Comparison of ENCODE assay signal across 19 cellular contexts in the genomic region with DNA sequence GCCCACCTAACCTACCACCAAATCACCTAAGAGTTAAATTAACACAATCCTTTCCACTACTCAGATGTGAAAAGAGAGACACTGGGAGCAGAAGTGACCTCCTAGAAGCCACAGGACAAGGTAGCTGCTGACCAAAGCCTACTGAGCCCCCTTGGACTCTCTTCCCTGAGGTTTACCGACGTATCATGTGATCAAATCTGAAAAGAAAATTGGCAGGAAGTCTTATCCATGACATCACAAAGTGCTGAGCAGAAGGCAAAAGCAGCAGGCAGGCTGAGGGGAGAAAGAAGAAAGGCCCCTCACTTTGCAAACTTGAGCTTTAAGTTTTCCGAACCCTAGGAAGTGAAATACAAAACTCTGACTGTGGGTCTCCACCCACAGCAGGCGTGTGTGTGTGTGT. TPM values are rescaled to one million over a fixed set of nuclear protein-coding genes. Genes with fewer than 3 reads are reported as not detected.
"Had no signal": no experiment of that assay in that cellular context is flagged by ENCODE, and none has a peak within 500 bp of the region (broad histone marks: within the 10 kb centered on the region; RNA-seq: fewer than 3 reads in every experiment).

No MANE protein-coding gene starts in this region.

- H3K4me1 ChIP-seq: ascending aorta, heart left ventricle, left ventricle myocardium inferior, tibial artery, vagina had no signal

- H3K4me1 Mint-ChIP-seq: activated CD4-positive, alpha-beta T cell treated with anti-CD3 and anti-CD28 coated beads for 36 hours; activated naive CD8-positive, alpha-beta T cell treated with anti-CD3 and anti-CD28 coated beads, Interleukin-2, amount 50 U/mL, for 24 hours; stimulated activated memory B cell treated with anti-CD40 and anti-IgM and Interleukin-4, amounts not matched to agents 10 μg/mL and 1 μg/mL and 100 μg/mL, for 72 hours had no signal

- H3K27ac ChIP-seq: ascending aorta, heart left ventricle, left ventricle myocardium inferior, tibial artery, vagina, VCaP had no signal

- H3K27me3 ChIP-seq: ascending aorta, heart left ventricle, tibial artery, vagina had no signal

- H3K4me3 Mint-ChIP-seq: activated CD4-positive, alpha-beta T cell treated with anti-CD3 and anti-CD28 coated beads for 36 hours; activated CD8-positive, alpha-beta T cell treated with anti-CD3 and anti-CD28 coated beads for 36 hours; activated naive CD8-positive, alpha-beta T cell treated with anti-CD3 and anti-CD28 coated beads, Interleukin-2, amount 50 U/mL, for 24 hours; effector memory CD8-positive, alpha-beta T cell; memory B cell; stimulated activated memory B cell treated with anti-CD40 and anti-IgM and Interleukin-4, amounts not matched to agents 10 μg/mL and 1 μg/mL and 100 μg/mL, for 72 hours had no signal

- H3K9me3 ChIP-seq: ascending aorta, heart left ventricle, left ventricle myocardium inferior, tibial artery, vagina had no signal

- ATAC-seq: activated CD4-positive, alpha-beta T cell treated with anti-CD3 and anti-CD28 coated beads for 36 hours; activated CD8-positive, alpha-beta T cell treated with anti-CD3 and anti-CD28 coated beads for 36 hours; activated naive CD8-positive, alpha-beta T cell treated with anti-CD3 and anti-CD28 coated beads, Interleukin-2, amount 50 U/mL, for 24 hours; effector memory CD8-positive, alpha-beta T cell; heart left ventricle; right cardiac atrium; stimulated activated memory B cell treated with anti-CD40 and anti-IgM and Interleukin-4, amounts not matched to agents 10 μg/mL and 1 μg/mL and 100 μg/mL, for 72 hours had no signal

- H3K27ac Mint-ChIP-seq: activated CD4-positive, alpha-beta T cell treated with anti-CD3 and anti-CD28 coated beads for 36 hours; activated CD8-positive, alpha-beta T cell treated with anti-CD3 and anti-CD28 coated beads for 36 hours; activated naive CD8-positive, alpha-beta T cell treated with anti-CD3 and anti-CD28 coated beads, Interleukin-2, amount 50 U/mL, for 24 hours; effector memory CD8-positive, alpha-beta T cell; memory B cell; stimulated activated memory B cell treated with anti-CD40 and anti-IgM and Interleukin-4, amounts not matched to agents 10 μg/mL and 1 μg/mL and 100 μg/mL, for 72 hours had no signal

- H3K9me3 Mint-ChIP-seq: activated CD8-positive, alpha-beta T cell treated with anti-CD3 and anti-CD28 coated beads for 36 hours; activated naive CD8-positive, alpha-beta T cell treated with anti-CD3 and anti-CD28 coated beads, Interleukin-2, amount 50 U/mL, for 24 hours; effector memory CD8-positive, alpha-beta T cell; memory B cell; stimulated activated memory B cell treated with anti-CD40 and anti-IgM and Interleukin-4, amounts not matched to agents 10 μg/mL and 1 μg/mL and 100 μg/mL, for 72 hours had no signal

- FAIRE-seq: frontal cortex had no signal

- H3K36me3 Mint-ChIP-seq: stimulated activated memory B cell treated with anti-CD40 and anti-IgM and Interleukin-4, amounts not matched to agents 10 μg/mL and 1 μg/mL and 100 μg/mL, for 72 hours had no signal

- H3K36me3 ChIP-seq: left ventricle myocardium inferior, vagina had no signal

- H3K27me3 Mint-ChIP-seq: activated naive CD8-positive, alpha-beta T cell treated with anti-CD3 and anti-CD28 coated beads, Interleukin-2, amount 50 U/mL, for 24 hours; effector memory CD8-positive, alpha-beta T cell; stimulated activated memory B cell treated with anti-CD40 and anti-IgM and Interleukin-4, amounts not matched to agents 10 μg/mL and 1 μg/mL and 100 μg/mL, for 72 hours had no signal

- DNase-seq: activated CD4-positive, alpha-beta T cell treated with anti-CD3 and anti-CD28 coated beads for 36 hours; activated CD8-positive, alpha-beta memory T cell treated with anti-CD3 and anti-CD28 coated beads, Interleukin-2, amount 50 U/mL, for 4 hours; activated CD8-positive, alpha-beta T cell treated with anti-CD3 and anti-CD28 coated beads for 36 hours; activated naive CD8-positive, alpha-beta T cell treated with anti-CD3 and anti-CD28 coated beads, Interleukin-2, amount 50 U/mL, for 24 hours; central memory CD4-positive, alpha-beta T cell; effector memory CD8-positive, alpha-beta T cell; heart left ventricle; islet precursor cell; left ventricle myocardium inferior; right cardiac atrium; T1000; tibial artery had no signal

- H3K4me3 ChIP-seq: ascending aorta, heart left ventricle, left ventricle myocardium inferior, tibial artery, vagina had no signal

RNA-seq across cellular contexts. Expression of a gene that starts 48.8 kb away (rescaled TPM):
- total RNA-seq: activated CD4-positive, alpha-beta T cell treated with anti-CD3 and anti-CD28 coated beads for 36 hours; activated CD8-positive, alpha-beta T cell treated with anti-CD3 and anti-CD28 coated beads for 36 hours; ascending aorta; frontal cortex; posterior vena cava; vagina had no signal
